21 cellular contexts compared by ENCODE assay signal in the genomic region with DNA sequence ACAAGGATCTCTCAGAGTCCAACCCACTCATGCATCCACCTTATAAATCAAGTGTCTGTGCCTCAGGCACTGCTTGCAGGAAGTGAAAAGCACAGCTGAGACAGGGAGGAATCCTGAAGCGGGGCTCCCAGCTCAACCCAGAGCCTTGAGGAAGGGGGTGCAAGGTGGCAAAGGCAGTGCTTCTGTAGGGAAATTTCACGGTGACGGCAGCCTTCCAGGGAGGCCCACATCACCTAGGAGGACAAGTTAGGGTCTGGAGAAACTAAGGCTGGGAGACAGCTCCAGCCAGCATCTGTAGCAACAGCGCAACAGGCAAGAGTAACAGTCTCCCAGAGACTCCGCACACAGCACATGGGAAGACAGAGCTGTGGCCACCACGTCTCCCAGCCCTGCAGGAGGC. TPM values are rescaled to one million over a fixed set of nuclear protein-coding genes. Genes with fewer than 3 reads are reported as not detected.
DNase-seq lines count a peak whose midpoint lies in the region; ATAC-seq and TF ChIP-seq lines count a peak whose summit lies in the region.
"Had no signal": no experiment of that assay in that cellular context is flagged by ENCODE, and none has a peak within 500 bp of the region (broad histone marks: within the 10 kb centered on the region; RNA-seq: fewer than 3 reads in every experiment).

No MANE protein-coding gene starts in this region.

- H3K4me1 ChIP-seq in lung (ENCODE audit: control insufficient read depth in 2 of 2, insufficient read depth in 2 of 2, low read length in 2 of 2) = no peaks in the 10 kb centered on the region
- H3K4me1 ChIP-seq in sigmoid colon = no peaks in the 10 kb centered on the region
- H3K4me1 ChIP-seq: A549 had no signal

- intact Hi-C loops in sigmoid colon (cut with DNase I) (no loop called here), cardiac septum (cut with DNase I) (no loop called here)

- TF ChIP-seq EP300 in sigmoid colon (IDR thresholded peaks at IDR 0.05) = no peak

- in situ Hi-C loops in KBM-7 (cut with MboI; ENCODE audit: low pct_unique_long_range_greater_than_20kb, low sequenced_read_pairs) = no loop called here

- H3K27me3 ChIP-seq in lung (ENCODE audit: control insufficient read depth, insufficient read depth) (no peaks in the 10 kb centered on the region), sigmoid colon (peaks cover 0 to 10% (median 6%) of the 10 kb centered on the region in 3 donors)

- H3K4me3 ChIP-seq in coronary artery (no peak overlapping the region), lung (no peak overlapping the region), sigmoid colon (no peak overlapping the region)
- H3K4me3 ChIP-seq: A549 had no signal

- WGBS in lung, 2 donors = 84 to 88% methylated on average over 6 of the region's 6 CpGs
- WGBS in sigmoid colon, 2 donors = 85 to 93% methylated on average over 6 of the region's 6 CpGs

- peak; percentile 37 for DNase-seq in NCI-H69 (lab: John Stamatoyannopoulos, UW)
- peak; percentile 29 for DNase-seq in coronary artery (ENCODE audit: low spot score)
- DNase-seq in lung (ENCODE audit: low spot score) = peak; percentile 14
- peak; percentile 32 for DNase-seq in sigmoid colon
- no peak for DNase-seq in HK-2 (ENCODE audit: unreplicated experiment)
- no peak for DNase-seq in cardiac septum (ENCODE audit: low spot score)
- no peak for DNase-seq in KBM-7
- DNase-seq: DMS79 treated with DMSO at 0.1 percent for 48 hours, HCEC 1CT, IMR-90, NCI-H1105, NCI-H146, NCI-H2029, NCI-H226, NCI-H524, NCI-H82, SIG-M5 had no signal

- ATAC-seq in lung (ENCODE audit: insufficient read depth, low FRiP score) (no peak), GM18907 (IDR thresholded peaks at IDR 0.05; ENCODE audit: unreplicated experiment) (no peak)
- ATAC-seq: A549, Panc1 had no signal

- H3K9me3 ChIP-seq in lung (ENCODE audit: control insufficient read depth in 2 of 2, insufficient read depth in 1 of 2, low read length in 1 of 2) = no peaks in the 10 kb centered on the region
- no peaks in the 10 kb centered on the region for H3K9me3 ChIP-seq in sigmoid colon
- H3K9me3 ChIP-seq: A549 had no signal

- H3K36me3 ChIP-seq in lung (ENCODE audit: control insufficient read depth in 2 of 2, insufficient read depth in 2 of 2, low read length in 2 of 2) = no peaks in the 10 kb centered on the region
- no peaks in the 10 kb centered on the region for H3K36me3 ChIP-seq in sigmoid colon

- TF ChIP-seq POLR2A in sigmoid colon (IDR thresholded peaks at IDR 0.05) = no peak

- H3K27ac ChIP-seq in coronary artery = no peak overlapping the region
- H3K27ac ChIP-seq in lung (ENCODE audit: low read depth in 1 of 2, low read length in 1 of 2) = no peak overlapping the region
- no peak overlapping the region for H3K27ac ChIP-seq in sigmoid colon
- H3K27ac ChIP-seq: A549 had no signal

- TF ChIP-seq CTCF in coronary artery (IDR thresholded peaks at IDR 0.05) = no peak
- TF ChIP-seq CTCF in lung (IDR thresholded peaks at IDR 0.05; ENCODE audit: control extremely low read depth, extremely low read depth) = no peak
- no peak for TF ChIP-seq CTCF in sigmoid colon (IDR thresholded peaks at IDR 0.05)

RNA-seq across cellular contexts. Expression of gene AOC1, which starts 2.7 kb away (rescaled TPM):
- total RNA-seq in lung (under 1 TPM; 0.48 to 0.92 TPM), sigmoid colon (1 to 10 TPM in 1 of 4 donors, not detected in 3; 1.4 TPM), cardiac septum (0.43 TPM)
- polyA plus RNA-seq in lung (1 to 10 TPM in 1 of 2 donors, under 1 TPM in 1; 0.35 to 1.3 TPM), sigmoid colon (100 to 1,000 TPM in 1 of 3 donors, 10 to 100 TPM in 2; 30.6 to 155 (median 64.0) TPM)
- total RNA-seq: B cell, IMR-90 had no signal
- polyA plus RNA-seq: A549, IMR-90 had no signal

RNA-seq across cellular contexts. Expression of gene TMEM176A, which starts 54.5 kb away (rescaled TPM):
- total RNA-seq in lung (10 to 100 TPM; 18.3 to 33.1 TPM), sigmoid colon (10 to 100 TPM; 19.9 to 28.1 (median 24.1) TPM), cardiac septum (26.1 TPM)
- polyA plus RNA-seq in lung (10 to 100 TPM; 21.3 to 25.4 TPM), sigmoid colon (100 to 1,000 TPM; 126 to 150 (median 127) TPM)
- total RNA-seq: B cell, IMR-90 had no signal
- polyA plus RNA-seq: IMR-90 had no signal

RNA-seq across cellular contexts. Expression of gene TMEM176B, which starts 54.9 kb away (rescaled TPM):
- 10 to 100 TPM; 37.2 to 39.2 TPM for total RNA-seq in lung
- 10 to 100 TPM; 14.6 to 54.8 TPM for polyA plus RNA-seq in lung
- 10 to 100 TPM; 47.4 to 52.3 (median 48.3) TPM for total RNA-seq in sigmoid colon
- polyA plus RNA-seq in sigmoid colon = 100 to 1,000 TPM; 144 to 246 (median 151) TPM
- 44.9 TPM for total RNA-seq in cardiac septum
- total RNA-seq: IMR-90 had no signal
- polyA plus RNA-seq: IMR-90 had no signal

Comparison
In these comparisons a context has a peak if more than half of its experiments do, and no peak if none do; other contexts are left out.
1. DNase-seq: peak in NCI-H69 (single experiment), coronary artery (single experiment), lung (single experiment) and sigmoid colon (single experiment); none in HK-2 (single experiment), cardiac septum (single experiment) and KBM-7 (single experiment).